31 cellular contexts compared by ENCODE assay signal in the genomic region with DNA sequence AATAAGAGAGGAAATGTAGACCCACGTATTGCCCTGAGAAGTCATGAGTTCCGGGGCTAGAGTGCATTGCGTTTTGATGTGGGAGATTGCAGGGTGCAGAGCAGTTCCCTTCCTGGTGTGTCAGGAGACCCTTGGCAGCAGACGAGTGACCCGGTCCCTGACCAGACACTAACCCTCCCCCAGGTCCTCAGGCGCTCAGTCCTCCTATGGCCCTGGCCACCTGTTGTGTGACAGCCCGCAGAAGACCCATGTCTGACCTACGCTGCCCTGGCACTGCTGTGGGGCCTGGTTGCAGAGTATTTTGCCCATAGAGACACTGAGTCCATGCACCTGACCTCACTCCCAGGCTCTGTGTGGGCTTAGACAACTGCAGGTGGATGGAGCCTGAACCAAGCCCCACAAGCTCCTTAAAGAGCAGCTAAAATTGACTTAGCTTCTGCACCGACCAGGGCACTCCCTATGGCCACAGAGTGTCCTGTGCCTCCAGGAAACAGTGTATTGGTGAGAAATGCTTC.
"Had no signal": no experiment of that assay in that cellular context is flagged by ENCODE, and none has a peak within 500 bp of the region (broad histone marks: within the 10 kb centered on the region; RNA-seq: fewer than 3 reads in every experiment).

No MANE protein-coding gene starts in this region.

- H3K4me3 Mint-ChIP-seq: endodermal cell; naive thymus-derived CD8-positive, alpha-beta T cell; nephron progenitor cell; stimulated activated naive CD8-positive, alpha-beta T cell treated with anti-CD3 and anti-CD28 coated beads, Interleukin-15, amount 100 ng/mL, for 72 hours had no signal

- H3K27me3 ChIP-seq: foreskin keratinocyte, pancreas, right lobe of liver, transverse colon had no signal

- DNase-seq: dorsolateral prefrontal cortex; effector CD4-positive, alpha-beta T cell; endodermal cell; foreskin keratinocyte; glutamatergic neuron; heart right ventricle; hippocampal formation; left cardiac atrium; left lung; mesenchymal stem cell; midbrain; naive thymus-derived CD8-positive, alpha-beta T cell; nephron progenitor cell; occipital lobe; pancreas; retina; right lobe of liver; stimulated activated CD4-positive, alpha-beta T cell treated with anti-CD3 and anti-CD28 coated beads, Interleukin-12 subunit alpha, Interleukin-12 subunit beta, amount 100 ng/mL, for 4 hours; stimulated activated CD4-positive, alpha-beta T cell treated with anti-CD3 and anti-CD28 coated beads, Interleukin-1b, Interleukin-23, amount 100 ng/mL, for 48 hours; stimulated activated CD4-positive, alpha-beta T cell treated with anti-CD3 and anti-CD28 coated beads, Interleukin-4, amount 100 ng/mL, for 1 hour; stimulated activated CD8-positive, alpha-beta memory T cell treated with anti-CD3 and anti-CD28 coated beads, Interleukin-4, amount 100 ng/mL, for 48 hours; stimulated activated naive CD4-positive, alpha-beta T cell; stimulated activated naive CD8-positive, alpha-beta T cell treated with anti-CD3 and anti-CD28 coated beads, Interleukin-15, amount 100 ng/mL, for 72 hours; transverse colon had no signal

- H3K4me1 ChIP-seq: foreskin keratinocyte, heart right ventricle, left lung, pancreas, right lobe of liver, suprapubic skin, transverse colon had no signal

- H3K4me1 Mint-ChIP-seq: endodermal cell; naive thymus-derived CD8-positive, alpha-beta T cell; nephron progenitor cell; stimulated activated naive CD8-positive, alpha-beta T cell treated with anti-CD3 and anti-CD28 coated beads, Interleukin-15, amount 100 ng/mL, for 72 hours had no signal

- H3K36me3 ChIP-seq: heart right ventricle, left lung, pancreas, right lobe of liver, suprapubic skin, transverse colon had no signal

- H3K36me3 Mint-ChIP-seq: naive thymus-derived CD8-positive, alpha-beta T cell had no signal

- H3K4me3 ChIP-seq: dorsolateral prefrontal cortex, heart right ventricle, left lung, pancreas, right lobe of liver, smooth muscle cell, suprapubic skin, transverse colon had no signal

- H3K27ac Mint-ChIP-seq: endodermal cell; naive thymus-derived CD8-positive, alpha-beta T cell; nephron progenitor cell had no signal

- H3K9me3 ChIP-seq: left lung, pancreas, right lobe of liver, suprapubic skin, transverse colon had no signal

- H3K9me3 Mint-ChIP-seq: naive thymus-derived CD8-positive, alpha-beta T cell; stimulated activated naive CD8-positive, alpha-beta T cell treated with anti-CD3 and anti-CD28 coated beads, Interleukin-15, amount 100 ng/mL, for 72 hours had no signal

- H3K27ac ChIP-seq: dorsolateral prefrontal cortex, epithelial cell of prostate, foreskin keratinocyte, heart right ventricle, left lung, pancreas, right lobe of liver, suprapubic skin, transverse colon had no signal

- FAIRE-seq: colon, islet of Langerhans, pancreas, urothelium cell line had no signal

- ATAC-seq: esophagus mucosa; foreskin keratinocyte; heart right ventricle; left cardiac atrium; left lung; naive thymus-derived CD8-positive, alpha-beta T cell; pancreas; right lobe of liver; stimulated activated naive CD8-positive, alpha-beta T cell treated with anti-CD3 and anti-CD28 coated beads, Interleukin-15, amount 100 ng/mL, for 72 hours had no signal
